ENCODE assay signal across 1 cellular context in the genomic region with DNA sequence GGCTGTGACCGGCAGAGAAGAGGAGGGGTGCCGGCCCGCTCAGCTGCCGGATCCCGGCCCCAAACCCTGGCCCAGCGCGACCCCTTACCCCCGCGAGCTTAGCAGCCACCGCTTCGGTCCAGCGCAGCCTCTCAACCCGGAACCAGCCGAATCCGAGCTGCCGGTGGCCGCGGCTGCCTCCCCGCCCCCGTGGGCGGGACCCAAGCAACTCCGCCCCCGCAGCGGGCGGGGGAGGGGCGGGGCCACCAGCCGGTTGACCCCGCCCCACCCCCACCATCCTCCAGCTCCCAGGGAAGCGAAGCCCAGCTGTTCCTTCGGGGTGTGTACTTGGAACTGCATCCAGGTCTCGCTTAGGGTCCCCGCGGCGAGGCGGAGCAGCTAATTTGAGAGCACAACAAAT.
TF ChIP-seq lines count a peak whose summit lies in the region.

A gene (minus strand): TSS at position 138 of the 400 bp plus-strand sequence. CDS start 611 bp downstream, outside the sequence.

TF ChIP-seq in SK-N-SH, 30 proteins besides CTCF, POLR2A, EP300 and RAD21 (continued from another document):
- TF ChIP-seq, protein P1, sequence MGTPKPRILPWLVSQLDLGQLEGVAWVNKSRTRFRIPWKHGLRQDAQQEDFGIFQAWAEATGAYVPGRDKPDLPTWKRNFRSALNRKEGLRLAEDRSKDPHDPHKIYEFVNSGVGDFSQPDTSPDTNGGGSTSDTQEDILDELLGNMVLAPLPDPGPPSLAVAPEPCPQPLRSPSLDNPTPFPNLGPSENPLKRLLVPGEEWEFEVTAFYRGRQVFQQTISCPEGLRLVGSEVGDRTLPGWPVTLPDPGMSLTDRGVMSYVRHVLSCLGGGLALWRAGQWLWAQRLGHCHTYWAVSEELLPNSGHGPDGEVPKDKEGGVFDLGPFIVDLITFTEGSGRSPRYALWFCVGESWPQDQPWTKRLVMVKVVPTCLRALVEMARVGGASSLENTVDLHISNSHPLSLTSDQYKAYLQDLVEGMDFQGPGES (IDR thresholded peaks at IDR 0.05; ENCODE audit: low read depth, low read length): no peak
- TF ChIP-seq CHD2 (IDR thresholded peaks at IDR 0.05; ENCODE audit: low read length, partially characterized antibody) (peak; percentile 93), POLR2AphosphoS5 (IDR thresholded peaks at IDR 0.05; ENCODE audit: low read depth, low read length) (peak; percentile 62; the same call in 1 of the 2 replicates), FOXM1 (IDR thresholded peaks at IDR 0.05; ENCODE audit: low read depth) (no peak), RXRA (IDR thresholded peaks at IDR 0.05; ENCODE audit: borderline replicate concordance, low read depth) (no peak), EZH2phosphoT487 (IDR thresholded peaks at IDR 0.05; ENCODE audit: borderline replicate concordance, low read depth) (no peak), TCF12 (IDR thresholded peaks at IDR 0.05) (peak; percentile 9; the same call in 1 of the 2 replicates)
- TF ChIP-seq, protein P2, sequence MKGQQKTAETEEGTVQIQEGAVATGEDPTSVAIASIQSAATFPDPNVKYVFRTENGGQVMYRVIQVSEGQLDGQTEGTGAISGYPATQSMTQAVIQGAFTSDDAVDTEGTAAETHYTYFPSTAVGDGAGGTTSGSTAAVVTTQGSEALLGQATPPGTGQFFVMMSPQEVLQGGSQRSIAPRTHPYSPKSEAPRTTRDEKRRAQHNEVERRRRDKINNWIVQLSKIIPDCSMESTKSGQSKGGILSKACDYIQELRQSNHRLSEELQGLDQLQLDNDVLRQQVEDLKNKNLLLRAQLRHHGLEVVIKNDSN (IDR thresholded peaks at IDR 0.05; ENCODE audit: borderline replicate concordance, low read depth): no peak
- TF ChIP-seq, protein P3, sequence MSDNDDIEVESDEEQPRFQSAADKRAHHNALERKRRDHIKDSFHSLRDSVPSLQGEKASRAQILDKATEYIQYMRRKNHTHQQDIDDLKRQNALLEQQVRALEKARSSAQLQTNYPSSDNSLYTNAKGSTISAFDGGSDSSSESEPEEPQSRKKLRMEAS (IDR thresholded peaks at IDR 0.05; ENCODE audit: low read depth): no peak
- TF ChIP-seq, protein P4, sequence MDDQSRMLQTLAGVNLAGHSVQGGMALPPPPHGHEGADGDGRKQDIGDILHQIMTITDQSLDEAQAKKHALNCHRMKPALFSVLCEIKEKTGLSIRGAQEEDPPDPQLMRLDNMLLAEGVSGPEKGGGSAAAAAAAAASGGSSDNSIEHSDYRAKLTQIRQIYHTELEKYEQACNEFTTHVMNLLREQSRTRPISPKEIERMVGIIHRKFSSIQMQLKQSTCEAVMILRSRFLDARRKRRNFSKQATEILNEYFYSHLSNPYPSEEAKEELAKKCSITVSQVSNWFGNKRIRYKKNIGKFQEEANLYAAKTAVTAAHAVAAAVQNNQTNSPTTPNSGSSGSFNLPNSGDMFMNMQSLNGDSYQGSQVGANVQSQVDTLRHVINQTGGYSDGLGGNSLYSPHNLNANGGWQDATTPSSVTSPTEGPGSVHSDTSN (IDR thresholded peaks at IDR 0.05): no peak
